ENCODE assay signal across 9 cellular contexts in the genomic region with DNA sequence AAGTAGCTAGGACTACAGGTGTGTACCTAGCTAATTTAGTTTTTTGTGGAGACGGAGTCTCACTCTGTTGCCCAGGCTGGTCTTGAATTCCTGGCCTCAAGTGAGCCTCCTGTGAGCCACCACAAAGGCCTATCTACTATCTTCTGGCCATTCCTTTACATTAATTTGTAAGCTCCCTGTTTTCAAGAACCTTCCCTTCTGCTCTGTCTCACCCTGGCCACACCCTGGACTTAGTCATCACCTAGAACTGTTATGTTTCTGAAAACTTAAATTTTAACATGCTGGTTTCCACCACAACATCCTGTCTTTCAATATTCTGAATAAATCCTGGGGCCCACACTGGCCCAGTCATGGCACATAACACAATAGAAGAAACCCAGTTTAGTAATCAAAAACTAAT. TPM values are rescaled to one million over a fixed set of nuclear protein-coding genes. Genes with fewer than 3 reads are reported as not detected.
DNase-seq lines count a peak whose midpoint lies in the region; ATAC-seq and TF ChIP-seq lines count a peak whose summit lies in the region.
"Had no signal": no experiment of that assay in that cellular context is flagged by ENCODE, and none has a peak within 500 bp of the region (broad histone marks: within the 10 kb centered on the region; RNA-seq: fewer than 3 reads in every experiment).

No MANE protein-coding gene starts in this region.

- no peaks in the 10 kb centered on the region for H3K27me3 ChIP-seq in spleen (replicated peaks in 1 of 7)
- H3K27me3 ChIP-seq: cardiac muscle cell had no signal

- no peaks in the 10 kb centered on the region for H3K9me3 ChIP-seq in spleen

- ATAC-seq in GM21447 (IDR thresholded peaks at IDR 0.05; ENCODE audit: unreplicated experiment), result peak; percentile 56

- no peak for TF ChIP-seq POLR2A in spleen (IDR thresholded peaks at IDR 0.05)

- H3K36me3 ChIP-seq in spleen, result no peaks in the 10 kb centered on the region
- H3K36me3 ChIP-seq: cardiac muscle cell had no signal

- 73 to 91% (median 85%) methylated on average over 1 of the region's 1 CpG for WGBS in spleen, 5 donors

- peak overlapping the region; percentile 58 to 92 (median 91) for H3K27ac ChIP-seq in spleen
- H3K27ac ChIP-seq: cardiac muscle cell had no signal

- no peak for TF ChIP-seq CTCF in spleen (IDR thresholded peaks at IDR 0.05 in 8 of 11, conservative IDR thresholded peaks at IDR 0.05 in 3 of 11)

- intact Hi-C loops in spleen (cut with DNase I; ENCODE audit: low total_unique reads), result no loop called here

- peak; percentile 58 for DNase-seq in AG20443 (ENCODE audit: low spot score)
- peak; percentile 80 for DNase-seq in NOMO-1 treated with dmso at 0.1 percent for 144 hours (lab: John Stamatoyannopoulos, UW; ENCODE audit: unreplicated experiment)
- peak; percentile 65 for DNase-seq in activated naive CD4-positive, alpha-beta T cell treated with anti-CD3 and anti-CD28 coated beads, Interleukin-2, amount 50 U/mL, for 16 hours
- DNase-seq in spleen, result peak; percentile 54
- no peak for DNase-seq in cerebellar cortex (ENCODE audit: low spot score)
- DNase-seq in NCI-H69 (lab: John Stamatoyannopoulos, UW), result no peak
- DNase-seq in UCSD-AML1 (lab: John Stamatoyannopoulos, UW; ENCODE audit: unreplicated experiment), result no peak

- H3K4me3 ChIP-seq in spleen, result no peak overlapping the region
- H3K4me3 ChIP-seq: cardiac muscle cell had no signal

- H3K4me1 ChIP-seq in spleen, result peaks cover 52 to 92% (median 79%) of the 10 kb centered on the region in 6 donors

RNA-seq across cellular contexts. Expression of a gene that starts 4.9 kb away (rescaled TPM):
- total RNA-seq in spleen, result 10 to 100 TPM; 29.2 to 52.8 (median 35.6) TPM
- polyA plus RNA-seq in spleen, result 10 to 100 TPM; 21.0 to 41.3 (median 31.8) TPM

RNA-seq across cellular contexts. Expression of a gene that starts 16.0 kb away (rescaled TPM):
- total RNA-seq in spleen, result 10 to 100 TPM; 25.5 to 41.3 (median 35.6) TPM
- 10 to 100 TPM; 33.5 to 74.7 (median 44.5) TPM for polyA plus RNA-seq in spleen

RNA-seq across cellular contexts. Expression of a gene that starts 16.6 kb away (rescaled TPM):
- total RNA-seq in spleen, result 10 to 100 TPM in 4 of 7 donors, 1 to 10 TPM in 3; 1.1 to 37.8 (median 11.0) TPM
- polyA plus RNA-seq in spleen, result 1 to 10 TPM in 1 of 3 donors, under 1 TPM in 2; 0.26 to 1.2 (median 0.91) TPM

RNA-seq across cellular contexts. Expression of a gene that starts 20.0 kb away (rescaled TPM):
- 100 to 1,000 TPM in 1 of 7 donors, 10 to 100 TPM in 6; 76.5 to 110 (median 88.0) TPM for total RNA-seq in spleen
- polyA plus RNA-seq in spleen, result 10 to 100 TPM; 27.0 to 44.7 (median 34.1) TPM

RNA-seq across cellular contexts. Expression of a gene that starts 22.9 kb away (rescaled TPM):
- total RNA-seq in spleen, result 10 to 100 TPM; 25.3 to 33.0 (median 29.4) TPM
- 10 to 100 TPM; 17.9 to 26.1 (median 24.4) TPM for polyA plus RNA-seq in spleen

Comparison
In these comparisons a context has a peak if more than half of its experiments do, and no peak if none do; other contexts are left out.
1. DNase-seq: peak in AG20443 (single experiment), NOMO-1 treated with dmso at 0.1 percent for 144 hours (single experiment), activated naive CD4-positive, alpha-beta T cell treated with anti-CD3 and anti-CD28 coated beads, Interleukin-2, amount 50 U/mL, for 16 hours (single experiment) and spleen (single experiment); none in cerebellar cortex (single experiment), NCI-H69 (single experiment) and UCSD-AML1 (single experiment).